ENCODE assay signal across 22 cellular contexts in genomic region chr19:40249201-40249600, GRCh38. TPM values are rescaled to one million over a fixed set of nuclear protein-coding genes. Genes with fewer than 3 reads are reported as not detected.
"Had no signal": no experiment of that assay in that cellular context is flagged by ENCODE, and none has a peak within 500 bp of the region (broad histone marks: within the 10 kb centered on the region; RNA-seq: fewer than 3 reads in every experiment).

No MANE protein-coding gene starts in this region.

- H3K27ac ChIP-seq: gastroesophageal sphincter, left lung, upper lobe of left lung had no signal

- ATAC-seq: activated CD8-positive, alpha-beta T cell treated with anti-CD3 and anti-CD28 coated beads for 36 hours; gastroesophageal sphincter; left lung; right cardiac atrium; stimulated activated naive CD8-positive, alpha-beta T cell treated with anti-CD3 and anti-CD28 coated beads, Interleukin-15, Interleukin-2, amounts not matched to agents 100 U/mL and 50 U/mL, for 24 hours; WTC11 had no signal

- H3K27me3 Mint-ChIP-seq: activated CD8-positive, alpha-beta T cell treated with anti-CD3 and anti-CD28 coated beads for 36 hours; activated naive CD8-positive, alpha-beta T cell; brain; memory B cell had no signal

- H3K27ac Mint-ChIP-seq: activated CD8-positive, alpha-beta T cell treated with anti-CD3 and anti-CD28 coated beads for 36 hours; endodermal cell; T-helper 1 cell treated with Interleukin-12 subunit alpha and Interleukin-12 subunit beta and Interleukin-4 antibody, amounts not matched to agents 30 μg/mL and 1 μg/mL, for 36 hours had no signal

- H3K27me3 ChIP-seq: gastroesophageal sphincter, left lung, upper lobe of left lung had no signal

- H3K4me3 Mint-ChIP-seq: activated CD8-positive, alpha-beta T cell treated with anti-CD3 and anti-CD28 coated beads for 36 hours; activated naive CD8-positive, alpha-beta T cell; brain; endodermal cell; memory B cell; nephron; T-helper 1 cell treated with Interleukin-12 subunit alpha and Interleukin-12 subunit beta and Interleukin-4 antibody, amounts not matched to agents 30 μg/mL and 1 μg/mL, for 36 hours; WTC11 had no signal

- FAIRE-seq: small intestine had no signal

- DNase-seq: activated CD4-positive, alpha-beta T cell treated with anti-CD3 and anti-CD28 coated beads for 48 hours; activated CD8-positive, alpha-beta T cell treated with anti-CD3 and anti-CD28 coated beads for 36 hours; activated effector memory CD4-positive, alpha-beta T cell treated with anti-CD3 and anti-CD28 coated beads, Interleukin-2, amount 50 U/mL, for 16 hours; activated T-cell treated with anti-CD3 and anti-CD28 coated beads, Interleukin-2, amount 50 U/mL, for 48 hours; endodermal cell; occipital lobe; small intestine; stimulated activated CD4-positive, alpha-beta T cell treated with anti-CD3 and anti-CD28 coated beads, Interleukin-4, amount 100 ng/mL, for 24 hours; stimulated activated naive CD8-positive, alpha-beta T cell treated with anti-CD3 and anti-CD28 coated beads, Interleukin-15, Interleukin-2, amounts not matched to agents 100 U/mL and 50 U/mL, for 24 hours had no signal

- H3K4me3 ChIP-seq: gastroesophageal sphincter, left lung, upper lobe of left lung had no signal

- H3K9me3 ChIP-seq: gastroesophageal sphincter, left lung, upper lobe of left lung had no signal

RNA-seq across cellular contexts. Expression of gene CCNP, which starts 22.7 kb away (rescaled TPM):
- total RNA-seq: activated CD8-positive, alpha-beta T cell treated with anti-CD3 and anti-CD28 coated beads for 36 hours had no signal

RNA-seq across cellular contexts. Expression of gene TTC9B, which starts 31.0 kb away (rescaled TPM):
- total RNA-seq: activated CD8-positive, alpha-beta T cell treated with anti-CD3 and anti-CD28 coated beads for 36 hours; endodermal cell; epithelial cell of proximal tubule; gastroesophageal sphincter; left lung; mucosa of gallbladder; posterior vena cava; right cardiac atrium; upper lobe of left lung; WTC11 had no signal
